In the genomic region with DNA sequence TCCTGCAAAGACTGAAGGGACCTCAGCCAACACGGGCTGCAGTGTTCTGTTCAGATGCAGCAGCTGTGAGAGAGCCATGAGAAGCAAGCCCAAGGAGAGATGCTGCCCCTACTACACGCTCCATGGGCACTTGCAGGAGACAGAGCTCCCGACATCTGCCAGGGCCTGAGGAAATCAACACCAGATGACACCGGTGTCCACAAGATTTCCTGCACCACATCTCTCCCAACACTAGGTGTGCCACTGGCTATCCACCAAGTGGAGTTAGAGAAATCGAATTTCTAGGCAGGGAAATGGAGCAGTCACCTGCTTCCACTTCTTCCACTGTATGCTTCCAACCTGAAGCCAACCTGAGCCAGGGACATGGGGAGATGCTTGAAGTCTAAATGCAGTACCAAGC, we compare ENCODE assay signal across 2 cellular contexts.
TF ChIP-seq lines count a peak whose summit lies in the region.

No MANE protein-coding gene starts in this region.

TF ChIP-seq in GM23338, 12 proteins besides CTCF, POLR2A, EP300 and RAD21 (continued from another document and continues in another):
- TF ChIP-seq, protein P1, sequence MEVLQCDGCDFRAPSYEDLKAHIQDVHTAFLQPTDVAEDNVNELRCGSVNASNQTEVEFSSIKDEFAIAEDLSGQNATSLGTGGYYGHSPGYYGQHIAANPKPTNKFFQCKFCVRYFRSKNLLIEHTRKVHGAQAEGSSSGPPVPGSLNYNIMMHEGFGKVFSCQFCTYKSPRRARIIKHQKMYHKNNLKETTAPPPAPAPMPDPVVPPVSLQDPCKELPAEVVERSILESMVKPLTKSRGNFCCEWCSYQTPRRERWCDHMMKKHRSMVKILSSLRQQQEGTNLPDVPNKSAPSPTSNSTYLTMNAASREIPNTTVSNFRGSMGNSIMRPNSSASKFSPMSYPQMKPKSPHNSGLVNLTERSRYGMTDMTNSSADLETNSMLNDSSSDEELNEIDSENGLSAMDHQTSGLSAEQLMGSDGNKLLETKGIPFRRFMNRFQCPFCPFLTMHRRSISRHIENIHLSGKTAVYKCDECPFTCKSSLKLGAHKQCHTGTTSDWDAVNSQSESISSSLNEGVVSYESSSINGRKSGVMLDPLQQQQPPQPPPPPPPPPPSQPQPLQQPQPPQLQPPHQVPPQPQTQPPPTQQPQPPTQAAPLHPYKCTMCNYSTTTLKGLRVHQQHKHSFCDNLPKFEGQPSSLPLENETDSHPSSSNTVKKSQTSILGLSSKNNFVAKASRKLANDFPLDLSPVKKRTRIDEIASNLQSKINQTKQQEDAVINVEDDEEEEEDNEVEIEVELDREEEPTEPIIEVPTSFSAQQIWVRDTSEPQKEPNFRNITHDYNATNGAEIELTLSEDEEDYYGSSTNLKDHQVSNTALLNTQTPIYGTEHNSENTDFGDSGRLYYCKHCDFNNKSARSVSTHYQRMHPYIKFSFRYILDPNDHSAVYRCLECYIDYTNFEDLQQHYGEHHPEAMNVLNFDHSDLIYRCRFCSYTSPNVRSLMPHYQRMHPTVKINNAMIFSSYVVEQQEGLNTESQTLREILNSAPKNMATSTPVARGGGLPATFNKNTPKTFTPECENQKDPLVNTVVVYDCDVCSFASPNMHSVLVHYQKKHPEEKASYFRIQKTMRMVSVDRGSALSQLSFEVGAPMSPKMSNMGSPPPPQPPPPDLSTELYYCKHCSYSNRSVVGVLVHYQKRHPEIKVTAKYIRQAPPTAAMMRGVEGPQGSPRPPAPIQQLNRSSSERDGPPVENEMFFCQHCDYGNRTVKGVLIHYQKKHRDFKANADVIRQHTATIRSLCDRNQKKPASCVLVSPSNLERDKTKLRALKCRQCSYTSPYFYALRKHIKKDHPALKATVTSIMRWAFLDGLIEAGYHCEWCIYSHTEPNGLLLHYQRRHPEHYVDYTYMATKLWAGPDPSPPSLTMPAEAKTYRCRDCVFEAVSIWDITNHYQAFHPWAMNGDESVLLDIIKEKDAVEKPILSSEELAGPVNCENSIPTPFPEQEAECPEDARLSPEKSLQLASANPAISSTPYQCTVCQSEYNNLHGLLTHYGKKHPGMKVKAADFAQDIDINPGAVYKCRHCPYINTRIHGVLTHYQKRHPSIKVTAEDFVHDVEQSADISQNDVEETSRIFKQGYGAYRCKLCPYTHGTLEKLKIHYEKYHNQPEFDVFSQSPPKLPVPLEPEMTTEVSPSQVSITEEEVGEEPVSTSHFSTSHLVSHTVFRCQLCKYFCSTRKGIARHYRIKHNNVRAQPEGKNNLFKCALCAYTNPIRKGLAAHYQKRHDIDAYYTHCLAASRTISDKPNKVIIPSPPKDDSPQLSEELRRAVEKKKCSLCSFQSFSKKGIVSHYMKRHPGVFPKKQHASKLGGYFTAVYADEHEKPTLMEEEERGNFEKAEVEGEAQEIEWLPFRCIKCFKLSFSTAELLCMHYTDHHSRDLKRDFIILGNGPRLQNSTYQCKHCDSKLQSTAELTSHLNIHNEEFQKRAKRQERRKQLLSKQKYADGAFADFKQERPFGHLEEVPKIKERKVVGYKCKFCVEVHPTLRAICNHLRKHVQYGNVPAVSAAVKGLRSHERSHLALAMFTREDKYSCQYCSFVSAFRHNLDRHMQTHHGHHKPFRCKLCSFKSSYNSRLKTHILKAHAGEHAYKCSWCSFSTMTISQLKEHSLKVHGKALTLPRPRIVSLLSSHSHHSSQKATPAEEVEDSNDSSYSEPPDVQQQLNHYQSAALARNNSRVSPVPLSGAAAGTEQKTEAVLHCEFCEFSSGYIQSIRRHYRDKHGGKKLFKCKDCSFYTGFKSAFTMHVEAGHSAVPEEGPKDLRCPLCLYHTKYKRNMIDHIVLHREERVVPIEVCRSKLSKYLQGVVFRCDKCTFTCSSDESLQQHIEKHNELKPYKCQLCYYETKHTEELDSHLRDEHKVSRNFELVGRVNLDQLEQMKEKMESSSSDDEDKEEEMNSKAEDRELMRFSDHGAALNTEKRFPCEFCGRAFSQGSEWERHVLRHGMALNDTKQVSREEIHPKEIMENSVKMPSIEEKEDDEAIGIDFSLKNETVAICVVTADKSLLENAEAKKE (CRISPR knock-in tag; IDR thresholded peaks at IDR 0.05), result no peak
- TF ChIP-seq, protein P2, sequence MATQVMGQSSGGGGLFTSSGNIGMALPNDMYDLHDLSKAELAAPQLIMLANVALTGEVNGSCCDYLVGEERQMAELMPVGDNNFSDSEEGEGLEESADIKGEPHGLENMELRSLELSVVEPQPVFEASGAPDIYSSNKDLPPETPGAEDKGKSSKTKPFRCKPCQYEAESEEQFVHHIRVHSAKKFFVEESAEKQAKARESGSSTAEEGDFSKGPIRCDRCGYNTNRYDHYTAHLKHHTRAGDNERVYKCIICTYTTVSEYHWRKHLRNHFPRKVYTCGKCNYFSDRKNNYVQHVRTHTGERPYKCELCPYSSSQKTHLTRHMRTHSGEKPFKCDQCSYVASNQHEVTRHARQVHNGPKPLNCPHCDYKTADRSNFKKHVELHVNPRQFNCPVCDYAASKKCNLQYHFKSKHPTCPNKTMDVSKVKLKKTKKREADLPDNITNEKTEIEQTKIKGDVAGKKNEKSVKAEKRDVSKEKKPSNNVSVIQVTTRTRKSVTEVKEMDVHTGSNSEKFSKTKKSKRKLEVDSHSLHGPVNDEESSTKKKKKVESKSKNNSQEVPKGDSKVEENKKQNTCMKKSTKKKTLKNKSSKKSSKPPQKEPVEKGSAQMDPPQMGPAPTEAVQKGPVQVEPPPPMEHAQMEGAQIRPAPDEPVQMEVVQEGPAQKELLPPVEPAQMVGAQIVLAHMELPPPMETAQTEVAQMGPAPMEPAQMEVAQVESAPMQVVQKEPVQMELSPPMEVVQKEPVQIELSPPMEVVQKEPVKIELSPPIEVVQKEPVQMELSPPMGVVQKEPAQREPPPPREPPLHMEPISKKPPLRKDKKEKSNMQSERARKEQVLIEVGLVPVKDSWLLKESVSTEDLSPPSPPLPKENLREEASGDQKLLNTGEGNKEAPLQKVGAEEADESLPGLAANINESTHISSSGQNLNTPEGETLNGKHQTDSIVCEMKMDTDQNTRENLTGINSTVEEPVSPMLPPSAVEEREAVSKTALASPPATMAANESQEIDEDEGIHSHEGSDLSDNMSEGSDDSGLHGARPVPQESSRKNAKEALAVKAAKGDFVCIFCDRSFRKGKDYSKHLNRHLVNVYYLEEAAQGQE (IDR thresholded peaks at IDR 0.05; ENCODE audit: unreplicated experiment), result no peak
- TF ChIP-seq ZNF331 (CRISPR knock-in tag; IDR thresholded peaks at IDR 0.05; ENCODE audit: low read depth) (no peak), STAT1 (IDR thresholded peaks at IDR 0.05; ENCODE audit: unreplicated experiment) (no peak), CREB1 (CRISPR knock-in tag; IDR thresholded peaks at IDR 0.05; ENCODE audit: low read depth) (no peak), JUNB (IDR thresholded peaks at IDR 0.05; ENCODE audit: unreplicated experiment) (no peak), EZH2 (IDR thresholded peaks at IDR 0.05; ENCODE audit: low read depth, unreplicated experiment) (no peak), ZNF114 (CRISPR knock-in tag; IDR thresholded peaks at IDR 0.05) (no peak), NANOG (IDR thresholded peaks at IDR 0.05; ENCODE audit: borderline replicate concordance) (no peak)
- TF ChIP-seq, protein P3, sequence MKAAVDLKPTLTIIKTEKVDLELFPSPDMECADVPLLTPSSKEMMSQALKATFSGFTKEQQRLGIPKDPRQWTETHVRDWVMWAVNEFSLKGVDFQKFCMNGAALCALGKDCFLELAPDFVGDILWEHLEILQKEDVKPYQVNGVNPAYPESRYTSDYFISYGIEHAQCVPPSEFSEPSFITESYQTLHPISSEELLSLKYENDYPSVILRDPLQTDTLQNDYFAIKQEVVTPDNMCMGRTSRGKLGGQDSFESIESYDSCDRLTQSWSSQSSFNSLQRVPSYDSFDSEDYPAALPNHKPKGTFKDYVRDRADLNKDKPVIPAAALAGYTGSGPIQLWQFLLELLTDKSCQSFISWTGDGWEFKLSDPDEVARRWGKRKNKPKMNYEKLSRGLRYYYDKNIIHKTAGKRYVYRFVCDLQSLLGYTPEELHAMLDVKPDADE (IDR thresholded peaks at IDR 0.05), result no peak

TF ChIP-seq in WTC11, 78 proteins besides CTCF, POLR2A, EP300 and RAD21 (continued from another document):
- TF ChIP-seq, protein P4, sequence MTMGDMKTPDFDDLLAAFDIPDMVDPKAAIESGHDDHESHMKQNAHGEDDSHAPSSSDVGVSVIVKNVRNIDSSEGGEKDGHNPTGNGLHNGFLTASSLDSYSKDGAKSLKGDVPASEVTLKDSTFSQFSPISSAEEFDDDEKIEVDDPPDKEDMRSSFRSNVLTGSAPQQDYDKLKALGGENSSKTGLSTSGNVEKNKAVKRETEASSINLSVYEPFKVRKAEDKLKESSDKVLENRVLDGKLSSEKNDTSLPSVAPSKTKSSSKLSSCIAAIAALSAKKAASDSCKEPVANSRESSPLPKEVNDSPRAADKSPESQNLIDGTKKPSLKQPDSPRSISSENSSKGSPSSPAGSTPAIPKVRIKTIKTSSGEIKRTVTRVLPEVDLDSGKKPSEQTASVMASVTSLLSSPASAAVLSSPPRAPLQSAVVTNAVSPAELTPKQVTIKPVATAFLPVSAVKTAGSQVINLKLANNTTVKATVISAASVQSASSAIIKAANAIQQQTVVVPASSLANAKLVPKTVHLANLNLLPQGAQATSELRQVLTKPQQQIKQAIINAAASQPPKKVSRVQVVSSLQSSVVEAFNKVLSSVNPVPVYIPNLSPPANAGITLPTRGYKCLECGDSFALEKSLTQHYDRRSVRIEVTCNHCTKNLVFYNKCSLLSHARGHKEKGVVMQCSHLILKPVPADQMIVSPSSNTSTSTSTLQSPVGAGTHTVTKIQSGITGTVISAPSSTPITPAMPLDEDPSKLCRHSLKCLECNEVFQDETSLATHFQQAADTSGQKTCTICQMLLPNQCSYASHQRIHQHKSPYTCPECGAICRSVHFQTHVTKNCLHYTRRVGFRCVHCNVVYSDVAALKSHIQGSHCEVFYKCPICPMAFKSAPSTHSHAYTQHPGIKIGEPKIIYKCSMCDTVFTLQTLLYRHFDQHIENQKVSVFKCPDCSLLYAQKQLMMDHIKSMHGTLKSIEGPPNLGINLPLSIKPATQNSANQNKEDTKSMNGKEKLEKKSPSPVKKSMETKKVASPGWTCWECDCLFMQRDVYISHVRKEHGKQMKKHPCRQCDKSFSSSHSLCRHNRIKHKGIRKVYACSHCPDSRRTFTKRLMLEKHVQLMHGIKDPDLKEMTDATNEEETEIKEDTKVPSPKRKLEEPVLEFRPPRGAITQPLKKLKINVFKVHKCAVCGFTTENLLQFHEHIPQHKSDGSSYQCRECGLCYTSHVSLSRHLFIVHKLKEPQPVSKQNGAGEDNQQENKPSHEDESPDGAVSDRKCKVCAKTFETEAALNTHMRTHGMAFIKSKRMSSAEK (CRISPR knock-in tag; IDR thresholded peaks at IDR 0.05; ENCODE audit: borderline replicate concordance), result no peak
- no peak for TF ChIP-seq GTF2I (CRISPR knock-in tag; conservative IDR thresholded peaks at IDR 0.05)
- TF ChIP-seq, protein P5, sequence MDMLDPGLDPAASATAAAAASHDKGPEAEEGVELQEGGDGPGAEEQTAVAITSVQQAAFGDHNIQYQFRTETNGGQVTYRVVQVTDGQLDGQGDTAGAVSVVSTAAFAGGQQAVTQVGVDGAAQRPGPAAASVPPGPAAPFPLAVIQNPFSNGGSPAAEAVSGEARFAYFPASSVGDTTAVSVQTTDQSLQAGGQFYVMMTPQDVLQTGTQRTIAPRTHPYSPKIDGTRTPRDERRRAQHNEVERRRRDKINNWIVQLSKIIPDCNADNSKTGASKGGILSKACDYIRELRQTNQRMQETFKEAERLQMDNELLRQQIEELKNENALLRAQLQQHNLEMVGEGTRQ (CRISPR knock-in tag; IDR thresholded peaks at IDR 0.05), result no peak
